ENCODE assay signal across 8 cellular contexts in genomic region chr15:40252438-40253178, GRCh38. TPM values are rescaled to one million over a fixed set of nuclear protein-coding genes. Genes with fewer than 3 reads are reported as not detected.
A peak's percentile ranks its signal among the peaks of the same experiment; 100 is the strongest.
DNase-seq lines count a peak whose midpoint lies in the region; ATAC-seq, FAIRE-seq and TF ChIP-seq lines count a peak whose summit lies in the region.

No MANE protein-coding gene starts in this region.

- H3K4me2 ChIP-seq in MM.1S (ENCODE audit: low read depth, low read length) (peak overlapping the region; percentile 71), keratinocyte (ENCODE audit: control insufficient read depth, extremely low read depth, insufficient read depth, low read depth, low read length) (peak overlapping the region; percentile 62)

- DNase-seq in DMS79 (lab: John Stamatoyannopoulos, UW) (peak; percentile 36), MM.1S (peak; percentile 29), astrocyte of the cerebellum (ENCODE audit: low read depth) (no peak), keratinocyte (ENCODE audit: low read depth, low spot score) (no peak), KG1 (lab: John Stamatoyannopoulos, UW) (no peak), mucosa of gallbladder (ENCODE audit: low spot score) (no peak)
- no peak for DNase-seq in stimulated activated naive B cell treated with anti-CD40 and anti-IgM and Interleukin-4, amounts not matched to agents 10 μg/mL and 1 μg/mL and 100 μg/mL, for 72 hours

- in situ Hi-C loops in astrocyte of the cerebellum (cut with HindIII; ENCODE audit: low sequenced_read_pairs): no loop called here

- H2AFZ ChIP-seq in MM.1S (ENCODE audit: low read length) (peak overlapping the region; percentile 62), keratinocyte (ENCODE audit: control insufficient read depth, low read length) (no peak overlapping the region)

- peak overlapping the region; percentile 68 for H3K4me3 ChIP-seq in MM.1S (ENCODE audit: low read length)
- H3K4me3 ChIP-seq in astrocyte of the cerebellum (ENCODE audit: low read depth, low read length): peak overlapping the region; percentile 43
- H3K4me3 ChIP-seq in keratinocyte (ENCODE audit: control insufficient read depth in 2 of 3, extremely low read depth in 1 of 3, insufficient read depth in 2 of 3, low read depth in 1 of 3, low read length in 3 of 3): peak overlapping the region in 2 of 3 experiments; percentile 20 to 56

- dilution Hi-C loops in keratinocyte (cut with MboI; ENCODE audit: extremely low pct_ligation_motif_present, low sequenced_read_pairs): no loop called here

- H3K9me3 ChIP-seq in MM.1S (replicated peaks; ENCODE audit: insufficient read depth, low read length) (no peaks in the 10 kb centered on the region), keratinocyte (ENCODE audit: control insufficient read depth, low read depth, low read length) (no peaks in the 10 kb centered on the region)

- ATAC-seq in stimulated activated naive B cell treated with anti-CD40 and anti-IgM and Interleukin-4, amounts not matched to agents 10 μg/mL and 1 μg/mL and 100 μg/mL, for 72 hours (replicated peaks): peak; percentile 64 to 68
- ATAC-seq in HG02852 (IDR thresholded peaks at IDR 0.05; ENCODE audit: unreplicated experiment): no peak

- no peaks in the 10 kb centered on the region for H3K79me2 ChIP-seq in MM.1S (ENCODE audit: low read length)
- peaks cover 6% of the 10 kb centered on the region for H3K79me2 ChIP-seq in keratinocyte (ENCODE audit: control insufficient read depth, insufficient read depth, low read length)

- H3K36me3 Mint-ChIP-seq in stimulated activated naive B cell treated with anti-CD40 and anti-IgM and Interleukin-4, amounts not matched to agents 10 μg/mL and 1 μg/mL and 100 μg/mL, for 72 hours: no peaks in the 10 kb centered on the region

- no peak overlapping the region for H3K27ac ChIP-seq in MM.1S (ENCODE audit: low read length)
- no peak overlapping the region for H3K27ac ChIP-seq in keratinocyte (ENCODE audit: control insufficient read depth, insufficient read depth, low read length)

- FAIRE-seq in keratinocyte (lab: Jason Lieb, UNC): no peak

- peak overlapping the region; percentile 65 for H3K27ac Mint-ChIP-seq in stimulated activated naive B cell treated with anti-CD40 and anti-IgM and Interleukin-4, amounts not matched to agents 10 μg/mL and 1 μg/mL and 100 μg/mL, for 72 hours

- H3K9me3 Mint-ChIP-seq in stimulated activated naive B cell treated with anti-CD40 and anti-IgM and Interleukin-4, amounts not matched to agents 10 μg/mL and 1 μg/mL and 100 μg/mL, for 72 hours: no peaks in the 10 kb centered on the region

- H3K9ac ChIP-seq in MM.1S (ENCODE audit: low read length) (peak overlapping the region; percentile 55; the same call in 1 of the 2 replicates), keratinocyte (ENCODE audit: control insufficient read depth, extremely low read depth, insufficient read depth, low read length) (peak overlapping the region; percentile 34)

- no peaks in the 10 kb centered on the region for H3K4me1 ChIP-seq in MM.1S (ENCODE audit: low read length)
- peaks cover 43% of the 10 kb centered on the region for H3K4me1 ChIP-seq in keratinocyte (ENCODE audit: control insufficient read depth, extremely low read depth, insufficient read depth, low read length)

- peaks cover 15% of the 10 kb centered on the region; the same call in 1 of the 2 replicates for H3K27me3 ChIP-seq in MM.1S (replicated peaks; ENCODE audit: insufficient read depth, low read length)
- H3K27me3 ChIP-seq in keratinocyte (ENCODE audit: control insufficient read depth, extremely low read depth, insufficient read depth, low read length): no peaks in the 10 kb centered on the region

- peaks cover 32 to 44% of the 10 kb centered on the region in 2 donors for H3K27me3 Mint-ChIP-seq in stimulated activated naive B cell treated with anti-CD40 and anti-IgM and Interleukin-4, amounts not matched to agents 10 μg/mL and 1 μg/mL and 100 μg/mL, for 72 hours

- no peaks in the 10 kb centered on the region for H3K9me1 ChIP-seq in keratinocyte (ENCODE audit: control insufficient read depth, extremely low read depth, insufficient read depth, low read length)

- H4K20me1 ChIP-seq in MM.1S (ENCODE audit: insufficient read depth, low read length) (no peaks in the 10 kb centered on the region), keratinocyte (ENCODE audit: control insufficient read depth, extremely low read depth, insufficient read depth, low read length) (peaks cover 4% of the 10 kb centered on the region)

- H3K9me2 ChIP-seq in MM.1S (replicated peaks; ENCODE audit: insufficient read depth, low read length): no peaks in the 10 kb centered on the region

- H3K4me3 Mint-ChIP-seq in stimulated activated naive B cell treated with anti-CD40 and anti-IgM and Interleukin-4, amounts not matched to agents 10 μg/mL and 1 μg/mL and 100 μg/mL, for 72 hours: peak overlapping the region; percentile 84 to 89

- H3K36me3 ChIP-seq in MM.1S (replicated peaks; ENCODE audit: insufficient read depth, low read length) (no peaks in the 10 kb centered on the region), keratinocyte (ENCODE audit: control insufficient read depth in 2 of 2, extremely low read depth in 1 of 2, insufficient read depth in 2 of 2, low read length in 2 of 2) (peaks cover 21 to 22% of the 10 kb centered on the region in 2 experiments)

- H3K4me1 Mint-ChIP-seq in stimulated activated naive B cell treated with anti-CD40 and anti-IgM and Interleukin-4, amounts not matched to agents 10 μg/mL and 1 μg/mL and 100 μg/mL, for 72 hours: peaks cover 8 to 12% of the 10 kb centered on the region in 2 donors

- TF ChIP-seq CTCF in MM.1S (IDR thresholded peaks at IDR 0.05; ENCODE audit: low read length) (no peak), astrocyte of the cerebellum (IDR thresholded peaks at IDR 0.05; ENCODE audit: low read depth, low read length, missing control alignments) (no peak), keratinocyte (optimal IDR thresholded peaks at IDR 0.05 in 1 of 3, IDR thresholded peaks at IDR 0.05 in 1 of 3, conservative IDR thresholded peaks at IDR 0.05 in 1 of 3; ENCODE audit: extremely low read depth in 1 of 3, insufficient read depth in 2 of 3, low read length in 3 of 3) (no peak)

- H3F3A ChIP-seq in MM.1S (ENCODE audit: insufficient read depth, low read length): no peaks in the 10 kb centered on the region

RNA-seq across cellular contexts. Expression of gene PAK6, which starts 13.7 kb away (rescaled TPM):
- 9.6 to 19.2 TPM (median 11.5 TPM) in 3 replicates for polyA plus RNA-seq in keratinocyte
- 4.4 TPM for polyA plus RNA-seq in keratinocyte (2011; ENCODE audit: low read depth)
- polyA plus RNA-seq in keratinocyte (2011; cell fraction: cytosol; rRNA removed): 8.9 and 16.2 TPM in 2 replicates
- 19.8 and 25.6 TPM in 2 replicates for polyA plus RNA-seq in keratinocyte (2011; cell fraction: nucleus; rRNA removed)
- 11.2 and 18.3 TPM in 2 replicates for polyA plus RNA-seq in keratinocyte (2012; ENCODE audit: low replicate concordance)
- polyA minus RNA-seq in keratinocyte: 14.0 to 20.3 TPM (median 15.3 TPM) in 3 replicates
- 51.4 TPM for polyA minus RNA-seq in keratinocyte (2011; cell fraction: cytosol; rRNA and poly(A)+ RNA removed)
- 15.9 and 22.1 TPM in 2 replicates for polyA minus RNA-seq in keratinocyte (2011; cell fraction: nucleus; rRNA and poly(A)+ RNA removed)
- 7.9 TPM for total RNA-seq in mucosa of gallbladder

RNA-seq across cellular contexts. Expression of gene ANKRD63, which starts 30.3 kb away (rescaled TPM):
- polyA plus RNA-seq in keratinocyte: not detected in 3 replicates
- polyA plus RNA-seq in keratinocyte (2011; ENCODE audit: low read depth): not detected
- polyA plus RNA-seq in keratinocyte (2011; cell fraction: cytosol; rRNA removed): not detected in 2 replicates
- polyA plus RNA-seq in keratinocyte (2011; cell fraction: nucleus; rRNA removed): not detected in 2 replicates
- polyA plus RNA-seq in keratinocyte (2012; ENCODE audit: low replicate concordance): not detected in 2 replicates
- polyA minus RNA-seq in keratinocyte: not detected in 3 replicates
- not detected for polyA minus RNA-seq in keratinocyte (2011; cell fraction: cytosol; rRNA and poly(A)+ RNA removed)
- polyA minus RNA-seq in keratinocyte (2011; cell fraction: nucleus; rRNA and poly(A)+ RNA removed): not detected in 2 replicates
- total RNA-seq in mucosa of gallbladder: 1.6 TPM

RNA-seq across cellular contexts. Expression of gene PLCB2, which starts 55.1 kb away (rescaled TPM):
- 0.52 to 1.1 TPM (median 0.73 TPM) in 3 replicates for polyA plus RNA-seq in keratinocyte
- not detected for polyA plus RNA-seq in keratinocyte (2011; ENCODE audit: low read depth)
- polyA plus RNA-seq in keratinocyte (2011; cell fraction: cytosol; rRNA removed): 0.69 and 0.72 TPM in 2 replicates
- 0.73 and 1.3 TPM in 2 replicates for polyA plus RNA-seq in keratinocyte (2011; cell fraction: nucleus; rRNA removed)
- 0.23 and 1.4 TPM in 2 replicates for polyA plus RNA-seq in keratinocyte (2012; ENCODE audit: low replicate concordance)
- polyA minus RNA-seq in keratinocyte: 0.40 to 0.69 TPM in 2 of 3 replicates, not detected in the other
- polyA minus RNA-seq in keratinocyte (2011; cell fraction: cytosol; rRNA and poly(A)+ RNA removed): not detected
- not detected in 2 replicates for polyA minus RNA-seq in keratinocyte (2011; cell fraction: nucleus; rRNA and poly(A)+ RNA removed)
- total RNA-seq in mucosa of gallbladder: 36.4 TPM

Comparison
In these comparisons a context has a peak if more than half of its experiments do, and no peak if none do; other contexts are left out.
1. DNase-seq: peak in DMS79 (single experiment) and MM.1S (single experiment); none in astrocyte of the cerebellum (single experiment), keratinocyte (single experiment), stimulated activated naive B cell treated with anti-CD40 and anti-IgM and Interleukin-4, amounts not matched to agents 10 μg/mL and 1 μg/mL and 100 μg/mL, for 72 hours (single experiment), KG1 (single experiment) and mucosa of gallbladder (single experiment).
2. Peak in every context shown above with its lines, with median percentiles within 50 percentile points of each other: H3K4me3 ChIP-seq.